In genomic region chr9:87937875-87938274, GRCh38 we compare ENCODE assay signal across 10 cellular contexts. TPM values are rescaled to one million over a fixed set of nuclear protein-coding genes. Genes with fewer than 3 reads are reported as not detected.
"Had no signal": no experiment of that assay in that cellular context is flagged by ENCODE, and none has a peak within 500 bp of the region (broad histone marks: within the 10 kb centered on the region; RNA-seq: fewer than 3 reads in every experiment).

No MANE protein-coding gene starts in this region.

RNA-seq across cellular contexts. Expression of gene SPATA31C1, which starts 20.1 kb away (rescaled TPM):
- total RNA-seq: OCI-LY7, PC-3, PC-9, Peyer's patch, Right ventricle myocardium inferior, Right ventricle myocardium superior, RPMI7951, SJSA1, SK-MEL-5 had no signal

RNA-seq across cellular contexts. Expression of gene CDK20, which starts 36.5 kb away (rescaled TPM):
- total RNA-seq: OCI-LY7 had no signal

RNA-seq across cellular contexts. Expression of gene SPATA31E1, which starts 55.2 kb away (rescaled TPM):
- total RNA-seq: OCI-LY7, PC-9, Peyer's patch, Right ventricle myocardium inferior, Right ventricle myocardium superior, RPMI7951, SJCRH30, SK-MEL-5 had no signal
